ENCODE assay signal across 20 cellular contexts in the genomic region with DNA sequence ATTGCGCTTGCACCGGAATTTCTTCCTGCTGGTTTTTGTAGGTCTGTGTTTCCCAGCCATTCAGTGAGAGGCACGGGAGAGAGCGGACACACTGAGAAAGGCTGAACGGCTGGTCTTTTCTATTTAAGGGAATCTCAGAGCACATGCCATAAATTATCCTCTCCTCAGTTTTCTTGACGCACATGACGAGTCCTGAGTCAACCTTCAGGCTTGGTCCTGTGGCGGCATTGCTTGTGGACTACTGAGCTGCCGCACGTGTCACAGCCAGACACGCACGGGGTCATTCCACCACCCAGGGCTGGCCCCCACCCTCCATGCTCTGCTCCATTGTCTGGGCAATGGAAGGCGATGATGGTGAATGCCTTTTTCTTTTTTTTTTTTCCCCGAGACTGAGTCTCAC.
"Had no signal": no experiment of that assay in that cellular context is flagged by ENCODE, and none has a peak within 500 bp of the region (broad histone marks: within the 10 kb centered on the region; RNA-seq: fewer than 3 reads in every experiment).

No MANE protein-coding gene starts in this region.

- H3K27ac ChIP-seq: epithelial cell of prostate, gastrocnemius medialis, heart right ventricle, psoas muscle, SJSA1, tibial nerve had no signal

- H3K27me3 ChIP-seq: gastrocnemius medialis, heart right ventricle, SJSA1, tibial nerve had no signal

- DNase-seq: activated CD4-positive, alpha-beta T cell treated with anti-CD3 and anti-CD28 coated beads for 4 hours; activated CD8-positive, alpha-beta memory T cell treated with anti-CD3 and anti-CD28 coated beads, Interleukin-2, amount 50 U/mL, for 4 hours; activated CD8-positive, alpha-beta T cell treated with anti-CD3 and anti-CD28 coated beads, Interleukin-2, amount 10 ng/mL, durations not matched to agents 7 days and 5 days; activated gamma-delta T cell; activated T-cell treated with anti-CD3 and anti-CD28 coated beads, Interleukin-2, amount 50 U/mL, for 72 hours; amygdala; effector memory CD4-positive, alpha-beta T cell; gastrocnemius medialis; heart right ventricle; left cardiac atrium; natural killer cell; psoas muscle; stimulated activated CD4-positive, alpha-beta T cell treated with anti-CD3 and anti-CD28 coated beads, Interleukin-12 subunit alpha, Interleukin-12 subunit beta, amount 100 ng/mL, for 4 hours; stimulated activated CD4-positive, alpha-beta T cell treated with anti-CD3 and anti-CD28 coated beads, Interleukin-2, amount 100 ng/mL, for 24 hours had no signal

- H3K9me3 ChIP-seq: gastrocnemius medialis, heart right ventricle, psoas muscle, SJSA1, tibial nerve had no signal

- ATAC-seq: activated CD8-positive, alpha-beta T cell treated with anti-CD3 and anti-CD28 coated beads, Interleukin-2, amount 10 ng/mL, durations not matched to agents 7 days and 5 days; activated T-cell treated with anti-CD3 and anti-CD28 coated beads, Interleukin-2, amount 50 U/mL, for 72 hours; gastrocnemius medialis; heart right ventricle; left cardiac atrium; natural killer cell; psoas muscle; sciatic nerve; WTC11 had no signal

- H3K36me3 ChIP-seq: gastrocnemius medialis, heart right ventricle, SJSA1, tibial nerve had no signal

- H3K4me1 ChIP-seq: gastrocnemius medialis, heart right ventricle, psoas muscle, SJSA1, tibial nerve had no signal

- H3K4me3 ChIP-seq: gastrocnemius medialis, heart right ventricle, lung, psoas muscle, SJSA1, tibial nerve had no signal
